19 cellular contexts compared by ENCODE assay signal in the genomic region with DNA sequence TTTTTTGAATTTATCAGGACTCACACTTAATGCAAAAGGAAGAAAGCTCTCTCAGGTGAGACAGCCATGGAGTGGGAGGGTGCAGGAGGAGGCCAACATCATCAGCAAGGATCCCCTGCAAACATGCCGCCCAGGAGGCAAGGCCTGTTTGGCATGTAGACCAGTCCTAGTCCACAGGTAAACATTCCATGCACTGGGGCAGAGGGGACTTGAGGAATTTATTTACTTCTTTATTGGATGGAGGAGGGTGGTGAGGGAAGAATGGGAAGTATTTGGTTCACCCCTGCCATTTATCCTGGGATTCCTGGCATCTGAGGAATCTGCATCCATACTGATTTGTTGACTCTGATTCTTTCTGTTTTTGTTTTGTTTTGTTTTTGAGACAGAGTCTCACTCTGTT. TPM values are rescaled to one million over a fixed set of nuclear protein-coding genes. Genes with fewer than 3 reads are reported as not detected.
A peak's percentile ranks its signal among the peaks of the same experiment; 100 is the strongest.
DNase-seq lines count a peak whose midpoint lies in the region; ATAC-seq and TF ChIP-seq lines count a peak whose summit lies in the region.
"Had no signal": no experiment of that assay in that cellular context is flagged by ENCODE, and none has a peak within 500 bp of the region (broad histone marks: within the 10 kb centered on the region; RNA-seq: fewer than 3 reads in every experiment).

No MANE protein-coding gene starts in this region.

- intact Hi-C loops in tibial artery (cut with DNase I; ENCODE audit: low total_unique reads) = no loop called here

- H3K4me3 Mint-ChIP-seq in WTC11 = no peak overlapping the region
- H3K4me3 Mint-ChIP-seq: CD4-positive, alpha-beta memory T cell had no signal

- DNase-seq in H7 = peak; percentile 40
- DNase-seq in WTC11 (ENCODE audit: low spot score) = no peak
- DNase-seq in islet precursor cell = peak; percentile 90
- DNase-seq in tibial artery = no peak
- DNase-seq in foreskin melanocyte = no peak
- no peak for DNase-seq in globus pallidus (ENCODE audit: low spot score)
- DNase-seq: CD4-positive, alpha-beta memory T cell; DMS53; EL; GM23248; KG1; MV-4-11; NCI-H1417 treated with DMSO at 0.1 percent for 48 hours; NCI-H187 treated with DMSO at 0.1 percent for 48 hours; NCI-H345; NCI-H524 treated with DMSO at 0.1 percent for 48 hours had no signal

- no peak overlapping the region for H3K4me3 ChIP-seq in H7 (ENCODE audit: insufficient read depth, low read depth, low read length)
- H3K4me3 ChIP-seq in tibial artery = no peak overlapping the region
- H3K4me3 ChIP-seq: GM12878, GM23248, SJSA1 had no signal

- no peaks in the 10 kb centered on the region for H3K9me3 ChIP-seq in tibial artery
- H3K9me3 ChIP-seq: SJSA1 had no signal

- ATAC-seq in WTC11 (peak; percentile 91), HG02938 (IDR thresholded peaks at IDR 0.05; ENCODE audit: unreplicated experiment) (no peak)
- ATAC-seq: GM12878 had no signal

- no peak for TF ChIP-seq CTCF in WTC11 (IDR thresholded peaks at IDR 0.05)
- TF ChIP-seq CTCF in tibial artery (IDR thresholded peaks at IDR 0.05) = no peak

- peak overlapping the region; percentile 76 to 82 for H3K27ac ChIP-seq in tibial artery
- H3K27ac ChIP-seq: GM23248, SJSA1 had no signal

- no peaks in the 10 kb centered on the region for H3K9me3 Mint-ChIP-seq in WTC11
- H3K9me3 Mint-ChIP-seq: CD4-positive, alpha-beta memory T cell had no signal

- H3K27ac Mint-ChIP-seq in WTC11 = peak overlapping the region; percentile 78
- H3K27ac Mint-ChIP-seq: CD4-positive, alpha-beta memory T cell had no signal

- H3K27me3 ChIP-seq in H7 (ENCODE audit: control insufficient read depth, insufficient read depth, low read length) = no peaks in the 10 kb centered on the region
- no peaks in the 10 kb centered on the region for H3K27me3 ChIP-seq in tibial artery
- H3K27me3 ChIP-seq: SJSA1 had no signal

- H3K4me1 ChIP-seq in tibial artery = peaks cover 0 to 44% (median 19%) of the 10 kb centered on the region in 4 donors

- POLR2A ChIA-PET in WTC11 (lab: Charles Lee) = interaction anchor here (1.4 kb wide), 1 partner anchor 9 kb away, joined by 3 read pairs; no protein-coding TSS in a partner anchor

- H3K27me3 Mint-ChIP-seq in WTC11 (ENCODE audit: low read depth) = no peaks in the 10 kb centered on the region; the same call in 1 of the 2 replicates
- H3K27me3 Mint-ChIP-seq: CD4-positive, alpha-beta memory T cell had no signal

- peaks cover 5% of the 10 kb centered on the region for H3K4me1 Mint-ChIP-seq in WTC11
- H3K4me1 Mint-ChIP-seq: CD4-positive, alpha-beta memory T cell had no signal

- no peaks in the 10 kb centered on the region for H3K36me3 Mint-ChIP-seq in WTC11
- H3K36me3 Mint-ChIP-seq: CD4-positive, alpha-beta memory T cell had no signal

- no peaks in the 10 kb centered on the region for H3K36me3 ChIP-seq in H7 (replicated peaks; ENCODE audit: control insufficient read depth, insufficient read depth, low read length)
- no peaks in the 10 kb centered on the region for H3K36me3 ChIP-seq in tibial artery
- H3K36me3 ChIP-seq: SJSA1 had no signal

- CTCF ChIA-PET in WTC11 (lab: Charles Lee) = interaction anchor here (0.8 to 1.0 kb wide), 2 partner anchors 17 to 68 kb away, joined by 3 to 8 read pairs; no protein-coding TSS in a partner anchor

TF ChIP-seq in WTC11, 78 proteins besides CTCF, POLR2A, EP300 and RAD21 (continues in another document):
- no peak for TF ChIP-seq ELF4 (CRISPR knock-in tag; IDR thresholded peaks at IDR 0.05; ENCODE audit: low read depth)
- TF ChIP-seq SMAD3 (CRISPR knock-in tag; IDR thresholded peaks at IDR 0.05; ENCODE audit: borderline replicate concordance) = no peak
- TF ChIP-seq FOXJ3 (CRISPR knock-in tag; IDR thresholded peaks at IDR 0.05; ENCODE audit: borderline replicate concordance) = no peak
- no peak for TF ChIP-seq ESRRA (CRISPR knock-in tag; IDR thresholded peaks at IDR 0.05; ENCODE audit: borderline replicate concordance)
- TF ChIP-seq ZNF416 (CRISPR knock-in tag; IDR thresholded peaks at IDR 0.05) = no peak
- no peak for TF ChIP-seq TP53 (CRISPR knock-in tag; IDR thresholded peaks at IDR 0.05)
- TF ChIP-seq ZNF232 (CRISPR knock-in tag; IDR thresholded peaks at IDR 0.05) = no peak
- TF ChIP-seq, protein P1, sequence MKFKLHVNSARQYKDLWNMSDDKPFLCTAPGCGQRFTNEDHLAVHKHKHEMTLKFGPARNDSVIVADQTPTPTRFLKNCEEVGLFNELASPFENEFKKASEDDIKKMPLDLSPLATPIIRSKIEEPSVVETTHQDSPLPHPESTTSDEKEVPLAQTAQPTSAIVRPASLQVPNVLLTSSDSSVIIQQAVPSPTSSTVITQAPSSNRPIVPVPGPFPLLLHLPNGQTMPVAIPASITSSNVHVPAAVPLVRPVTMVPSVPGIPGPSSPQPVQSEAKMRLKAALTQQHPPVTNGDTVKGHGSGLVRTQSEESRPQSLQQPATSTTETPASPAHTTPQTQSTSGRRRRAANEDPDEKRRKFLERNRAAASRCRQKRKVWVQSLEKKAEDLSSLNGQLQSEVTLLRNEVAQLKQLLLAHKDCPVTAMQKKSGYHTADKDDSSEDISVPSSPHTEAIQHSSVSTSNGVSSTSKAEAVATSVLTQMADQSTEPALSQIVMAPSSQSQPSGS (CRISPR knock-in tag; IDR thresholded peaks at IDR 0.05; ENCODE audit: borderline replicate concordance, low read depth) = no peak
- TF ChIP-seq, protein P2, sequence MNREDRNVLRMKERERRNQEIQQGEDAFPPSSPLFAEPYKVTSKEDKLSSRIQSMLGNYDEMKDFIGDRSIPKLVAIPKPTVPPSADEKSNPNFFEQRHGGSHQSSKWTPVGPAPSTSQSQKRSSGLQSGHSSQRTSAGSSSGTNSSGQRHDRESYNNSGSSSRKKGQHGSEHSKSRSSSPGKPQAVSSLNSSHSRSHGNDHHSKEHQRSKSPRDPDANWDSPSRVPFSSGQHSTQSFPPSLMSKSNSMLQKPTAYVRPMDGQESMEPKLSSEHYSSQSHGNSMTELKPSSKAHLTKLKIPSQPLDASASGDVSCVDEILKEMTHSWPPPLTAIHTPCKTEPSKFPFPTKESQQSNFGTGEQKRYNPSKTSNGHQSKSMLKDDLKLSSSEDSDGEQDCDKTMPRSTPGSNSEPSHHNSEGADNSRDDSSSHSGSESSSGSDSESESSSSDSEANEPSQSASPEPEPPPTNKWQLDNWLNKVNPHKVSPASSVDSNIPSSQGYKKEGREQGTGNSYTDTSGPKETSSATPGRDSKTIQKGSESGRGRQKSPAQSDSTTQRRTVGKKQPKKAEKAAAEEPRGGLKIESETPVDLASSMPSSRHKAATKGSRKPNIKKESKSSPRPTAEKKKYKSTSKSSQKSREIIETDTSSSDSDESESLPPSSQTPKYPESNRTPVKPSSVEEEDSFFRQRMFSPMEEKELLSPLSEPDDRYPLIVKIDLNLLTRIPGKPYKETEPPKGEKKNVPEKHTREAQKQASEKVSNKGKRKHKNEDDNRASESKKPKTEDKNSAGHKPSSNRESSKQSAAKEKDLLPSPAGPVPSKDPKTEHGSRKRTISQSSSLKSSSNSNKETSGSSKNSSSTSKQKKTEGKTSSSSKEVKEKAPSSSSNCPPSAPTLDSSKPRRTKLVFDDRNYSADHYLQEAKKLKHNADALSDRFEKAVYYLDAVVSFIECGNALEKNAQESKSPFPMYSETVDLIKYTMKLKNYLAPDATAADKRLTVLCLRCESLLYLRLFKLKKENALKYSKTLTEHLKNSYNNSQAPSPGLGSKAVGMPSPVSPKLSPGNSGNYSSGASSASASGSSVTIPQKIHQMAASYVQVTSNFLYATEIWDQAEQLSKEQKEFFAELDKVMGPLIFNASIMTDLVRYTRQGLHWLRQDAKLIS (CRISPR knock-in tag; IDR thresholded peaks at IDR 0.05; ENCODE audit: borderline replicate concordance) = no peak
- TF ChIP-seq, protein P3, sequence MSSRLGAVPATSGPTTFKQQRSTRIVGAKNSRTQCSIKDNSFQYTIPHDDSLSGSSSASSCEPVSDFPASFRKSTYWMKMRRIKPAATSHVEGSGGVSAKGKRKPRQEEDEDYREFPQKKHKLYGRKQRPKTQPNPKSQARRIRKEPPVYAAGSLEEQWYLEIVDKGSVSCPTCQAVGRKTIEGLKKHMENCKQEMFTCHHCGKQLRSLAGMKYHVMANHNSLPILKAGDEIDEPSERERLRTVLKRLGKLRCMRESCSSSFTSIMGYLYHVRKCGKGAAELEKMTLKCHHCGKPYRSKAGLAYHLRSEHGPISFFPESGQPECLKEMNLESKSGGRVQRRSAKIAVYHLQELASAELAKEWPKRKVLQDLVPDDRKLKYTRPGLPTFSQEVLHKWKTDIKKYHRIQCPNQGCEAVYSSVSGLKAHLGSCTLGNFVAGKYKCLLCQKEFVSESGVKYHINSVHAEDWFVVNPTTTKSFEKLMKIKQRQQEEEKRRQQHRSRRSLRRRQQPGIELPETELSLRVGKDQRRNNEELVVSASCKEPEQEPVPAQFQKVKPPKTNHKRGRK (CRISPR knock-in tag; IDR thresholded peaks at IDR 0.05; ENCODE audit: borderline replicate concordance) = no peak
- TF ChIP-seq CBFB (CRISPR knock-in tag; IDR thresholded peaks at IDR 0.05; ENCODE audit: low read depth) = no peak
- no peak for TF ChIP-seq RORB (CRISPR knock-in tag; IDR thresholded peaks at IDR 0.05)
- TF ChIP-seq, protein P4, sequence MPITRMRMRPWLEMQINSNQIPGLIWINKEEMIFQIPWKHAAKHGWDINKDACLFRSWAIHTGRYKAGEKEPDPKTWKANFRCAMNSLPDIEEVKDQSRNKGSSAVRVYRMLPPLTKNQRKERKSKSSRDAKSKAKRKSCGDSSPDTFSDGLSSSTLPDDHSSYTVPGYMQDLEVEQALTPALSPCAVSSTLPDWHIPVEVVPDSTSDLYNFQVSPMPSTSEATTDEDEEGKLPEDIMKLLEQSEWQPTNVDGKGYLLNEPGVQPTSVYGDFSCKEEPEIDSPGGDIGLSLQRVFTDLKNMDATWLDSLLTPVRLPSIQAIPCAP (CRISPR knock-in tag; IDR thresholded peaks at IDR 0.05) = no peak
- TF ChIP-seq EMX1 (CRISPR knock-in tag; IDR thresholded peaks at IDR 0.05) = no peak
- TF ChIP-seq, protein P5, sequence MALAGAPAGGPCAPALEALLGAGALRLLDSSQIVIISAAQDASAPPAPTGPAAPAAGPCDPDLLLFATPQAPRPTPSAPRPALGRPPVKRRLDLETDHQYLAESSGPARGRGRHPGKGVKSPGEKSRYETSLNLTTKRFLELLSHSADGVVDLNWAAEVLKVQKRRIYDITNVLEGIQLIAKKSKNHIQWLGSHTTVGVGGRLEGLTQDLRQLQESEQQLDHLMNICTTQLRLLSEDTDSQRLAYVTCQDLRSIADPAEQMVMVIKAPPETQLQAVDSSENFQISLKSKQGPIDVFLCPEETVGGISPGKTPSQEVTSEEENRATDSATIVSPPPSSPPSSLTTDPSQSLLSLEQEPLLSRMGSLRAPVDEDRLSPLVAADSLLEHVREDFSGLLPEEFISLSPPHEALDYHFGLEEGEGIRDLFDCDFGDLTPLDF (CRISPR knock-in tag; IDR thresholded peaks at IDR 0.05) = no peak
- TF ChIP-seq TEAD1 (CRISPR knock-in tag; IDR thresholded peaks at IDR 0.05) = no peak

RNA-seq across cellular contexts. Expression of a gene that starts 1.5 kb away (rescaled TPM):
- 9.3 and 14.5 TPM in 2 replicates for total RNA-seq in H7 (2014; rRNA removed; shearing (Covaris generic))
- total RNA-seq in WTC11 (2021) = 2.6 to 3.8 TPM (median 2.7 TPM) in 3 replicates

RNA-seq across cellular contexts. Expression of a gene that starts 38.6 kb away (rescaled TPM):
- 19.9 and 32.9 TPM in 2 replicates for total RNA-seq in H7 (2014; rRNA removed; shearing (Covaris generic))
- total RNA-seq in WTC11 (2021) = 48.5 to 50.2 TPM (median 48.8 TPM) in 3 replicates

RNA-seq across cellular contexts. Expression of a gene that starts 50.4 kb away (rescaled TPM):
- total RNA-seq in H7 (2014; rRNA removed; shearing (Covaris generic)) = 91.0 and 95.6 TPM in 2 replicates
- total RNA-seq in WTC11 (2021) = 70.9 to 78.3 TPM (median 76.6 TPM) in 3 replicates
- total RNA-seq: CD4-positive, alpha-beta memory T cell had no signal

Comparison
In these comparisons a context has a peak if more than half of its experiments do, and no peak if none do; other contexts are left out.
1. DNase-seq: peak in H7 (single experiment) and islet precursor cell (single experiment); none in WTC11 (single experiment), tibial artery (0 of 2), foreskin melanocyte (single experiment) and globus pallidus (single experiment).